Comparison of ENCODE assay signal across 28 cellular contexts in genomic region chr9:135666534-135667402, GRCh38. TPM values are rescaled to one million over a fixed set of nuclear protein-coding genes. Genes with fewer than 3 reads are reported as not detected.
"Had no signal": no experiment of that assay in that cellular context is flagged by ENCODE, and none has a peak within 500 bp of the region (broad histone marks: within the 10 kb centered on the region; RNA-seq: fewer than 3 reads in every experiment).

No MANE protein-coding gene starts in this region.

- H3K27me3 Mint-ChIP-seq: activated B cell treated with CpG ODN at 0.5 μM for 24 hours; activated naive CD8-positive, alpha-beta T cell treated with anti-CD3 and anti-CD28 coated beads, Interleukin-2, amount 50 U/mL, for 24 hours; dendritic cell treated with granulocyte-macrophage colony-stimulating factor and Interleukin-4, amounts not matched to agents 40 ng/mL and 50 ng/mL, for 4 days had no signal

- H3K27me3 ChIP-seq: cardiac muscle cell, ovary had no signal

- H3K4me3 ChIP-seq: cardiac muscle cell, heart right ventricle, lung, ovary, psoas muscle, tibial artery had no signal

- H3K27ac ChIP-seq: cardiac muscle cell, heart right ventricle, ovary, psoas muscle, tibial artery had no signal

- H3K9me3 Mint-ChIP-seq: activated naive CD8-positive, alpha-beta T cell treated with anti-CD3 and anti-CD28 coated beads, Interleukin-2, amount 50 U/mL, for 24 hours; dendritic cell treated with granulocyte-macrophage colony-stimulating factor and Interleukin-4, amounts not matched to agents 40 ng/mL and 50 ng/mL, for 4 days had no signal

- H3K9me3 ChIP-seq: heart right ventricle, psoas muscle, tibial artery had no signal

- H3K36me3 ChIP-seq: cardiac muscle cell, heart right ventricle, ovary, tibial artery had no signal

- H3K36me3 Mint-ChIP-seq: naive thymus-derived CD8-positive, alpha-beta T cell had no signal

- DNase-seq: activated B cell treated with CpG ODN at 0.5 μM for 24 hours; activated CD4-positive, alpha-beta T cell treated with anti-CD3 and anti-CD28 coated beads for 4 hours; activated CD4-positive, alpha-beta T cell treated with anti-CD3 and anti-CD28 coated beads, Interleukin-2, amount 50 U/mL, for 48 hours; activated gamma-delta T cell; activated naive CD4-positive, alpha-beta T cell treated with anti-CD3 and anti-CD28 coated beads, Interleukin-2, amount 50 U/mL, for 16 hours; activated naive CD8-positive, alpha-beta T cell treated with anti-CD3 and anti-CD28 coated beads, Interleukin-2, amount 50 U/mL, for 24 hours; activated T-cell treated with anti-CD3 and anti-CD28 coated beads, Interleukin-2, amount 50 U/mL, for 72 hours; effector CD4-positive, alpha-beta T cell; erythroblast; foreskin fibroblast; heart right ventricle; naive thymus-derived CD8-positive, alpha-beta T cell; right cardiac atrium; stimulated activated CD4-positive, alpha-beta T cell treated with anti-CD3 and anti-CD28 coated beads, Interleukin-12 subunit alpha, Interleukin-12 subunit beta, amount 100 ng/mL, for 4 hours; stimulated activated CD4-positive, alpha-beta T cell treated with anti-CD3 and anti-CD28 coated beads, Interleukin-4, amount 100 ng/mL, for 4 hours; stimulated activated naive CD8-positive, alpha-beta T cell treated with anti-CD3 and anti-CD28 coated beads, Interleukin-15, Interleukin-2, amounts not matched to agents 100 U/mL and 50 U/mL, for 24 hours; T1000 had no signal

- ATAC-seq: activated naive CD8-positive, alpha-beta T cell treated with anti-CD3 and anti-CD28 coated beads, Interleukin-2, amount 50 U/mL, for 24 hours; activated T-cell treated with anti-CD3 and anti-CD28 coated beads, Interleukin-2, amount 50 U/mL, for 72 hours; heart right ventricle; left lobe of liver; naive thymus-derived CD8-positive, alpha-beta T cell; psoas muscle; right cardiac atrium; stimulated activated naive CD8-positive, alpha-beta T cell treated with anti-CD3 and anti-CD28 coated beads, Interleukin-15, Interleukin-2, amounts not matched to agents 100 U/mL and 50 U/mL, for 24 hours had no signal

- H3K4me1 ChIP-seq: heart right ventricle, psoas muscle, tibial artery had no signal

- H3K4me3 Mint-ChIP-seq: activated B cell treated with CpG ODN at 0.5 μM for 24 hours; activated naive CD8-positive, alpha-beta T cell treated with anti-CD3 and anti-CD28 coated beads, Interleukin-2, amount 50 U/mL, for 24 hours; activated T-cell treated with anti-CD3 and anti-CD28 coated beads, Interleukin-2, amount 50 U/mL, for 72 hours; dendritic cell treated with granulocyte-macrophage colony-stimulating factor and Interleukin-4, amounts not matched to agents 40 ng/mL and 50 ng/mL, for 4 days; naive thymus-derived CD8-positive, alpha-beta T cell had no signal

- H3K27ac Mint-ChIP-seq: activated B cell treated with CpG ODN at 0.5 μM for 24 hours; activated naive CD8-positive, alpha-beta T cell treated with anti-CD3 and anti-CD28 coated beads, Interleukin-2, amount 50 U/mL, for 24 hours; activated T-cell treated with anti-CD3 and anti-CD28 coated beads, Interleukin-2, amount 50 U/mL, for 72 hours; dendritic cell treated with granulocyte-macrophage colony-stimulating factor and Interleukin-4, amounts not matched to agents 40 ng/mL and 50 ng/mL, for 4 days; naive thymus-derived CD8-positive, alpha-beta T cell had no signal

- H3K4me1 Mint-ChIP-seq: activated B cell treated with CpG ODN at 0.5 μM for 24 hours; activated naive CD8-positive, alpha-beta T cell treated with anti-CD3 and anti-CD28 coated beads, Interleukin-2, amount 50 U/mL, for 24 hours; naive thymus-derived CD8-positive, alpha-beta T cell had no signal

RNA-seq across cellular contexts. Expression of gene LCN9, which starts 3.7 kb away (rescaled TPM):
- total RNA-seq: activated B cell treated with CpG ODN at 0.5 μM for 24 hours; activated T-cell treated with anti-CD3 and anti-CD28 coated beads, Interleukin-2, amount 50 U/mL, for 72 hours; cardiac muscle cell; fibroblast of lung; heart right ventricle; left lobe of liver; lung; naive thymus-derived CD8-positive, alpha-beta T cell; ovary; psoas muscle; right cardiac atrium; subcutaneous adipose tissue; T-helper 1 cell treated with Interleukin-12 subunit alpha and Interleukin-12 subunit beta and Interleukin-4 antibody, amounts not matched to agents 30 ng/mL and 1 ng/mL, for 36 hours; urinary bladder had no signal

RNA-seq across cellular contexts. Expression of gene GLT6D1, which starts 27.4 kb away (rescaled TPM):
- total RNA-seq: activated B cell treated with CpG ODN at 0.5 μM for 24 hours; activated T-cell treated with anti-CD3 and anti-CD28 coated beads, Interleukin-2, amount 50 U/mL, for 72 hours; cardiac muscle cell; fibroblast of lung; heart right ventricle; left lobe of liver; lung; naive thymus-derived CD8-positive, alpha-beta T cell; ovary; psoas muscle; right cardiac atrium; subcutaneous adipose tissue; T-helper 1 cell treated with Interleukin-12 subunit alpha and Interleukin-12 subunit beta and Interleukin-4 antibody, amounts not matched to agents 30 ng/mL and 1 ng/mL, for 36 hours; urinary bladder had no signal

RNA-seq across cellular contexts. Expression of gene SOHLH1, which starts 32.5 kb away (rescaled TPM):
- total RNA-seq: activated B cell treated with CpG ODN at 0.5 μM for 24 hours; activated T-cell treated with anti-CD3 and anti-CD28 coated beads, Interleukin-2, amount 50 U/mL, for 72 hours; cardiac muscle cell; fibroblast of lung; heart right ventricle; left lobe of liver; lung; naive thymus-derived CD8-positive, alpha-beta T cell; psoas muscle; right cardiac atrium; subcutaneous adipose tissue; T-helper 1 cell treated with Interleukin-12 subunit alpha and Interleukin-12 subunit beta and Interleukin-4 antibody, amounts not matched to agents 30 ng/mL and 1 ng/mL, for 36 hours; urinary bladder had no signal

RNA-seq across cellular contexts. Expression of gene KCNT1, which starts 35.2 kb away (rescaled TPM):
- total RNA-seq: activated B cell treated with CpG ODN at 0.5 μM for 24 hours; activated T-cell treated with anti-CD3 and anti-CD28 coated beads, Interleukin-2, amount 50 U/mL, for 72 hours; fibroblast of lung; left lobe of liver; naive thymus-derived CD8-positive, alpha-beta T cell; T-helper 1 cell treated with Interleukin-12 subunit alpha and Interleukin-12 subunit beta and Interleukin-4 antibody, amounts not matched to agents 30 ng/mL and 1 ng/mL, for 36 hours had no signal
